ENCODE assay signal across 8 cellular contexts in the genomic region with DNA sequence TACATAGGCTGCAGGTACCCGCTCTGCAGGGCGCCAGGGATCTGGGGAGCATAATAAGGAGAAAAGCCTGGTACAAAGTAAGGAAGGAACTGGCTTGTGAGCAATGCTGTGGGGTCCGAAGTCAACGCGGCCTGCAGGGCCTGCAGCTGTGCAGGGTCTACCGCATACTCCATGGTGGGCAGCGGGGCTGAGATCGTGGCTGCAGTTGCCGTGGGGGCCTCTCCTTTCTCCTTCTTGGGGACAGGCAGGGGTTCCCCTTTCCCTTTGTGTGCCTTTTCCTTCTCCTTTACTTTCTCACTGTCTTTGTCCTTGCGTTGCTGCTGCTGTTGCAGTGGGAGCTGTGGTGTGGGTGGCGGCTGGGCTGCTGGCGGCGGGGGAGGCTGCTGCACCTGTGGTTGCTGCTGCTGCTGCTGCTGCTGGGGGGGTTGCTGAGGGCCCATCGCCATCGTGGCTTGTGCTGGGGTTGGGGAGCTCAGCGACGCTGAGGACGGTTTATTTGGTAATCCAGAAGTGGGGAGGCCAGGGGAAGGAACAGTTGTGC.
A peak's percentile ranks its signal among the peaks of the same experiment; 100 is the strongest.
DNase-seq lines count a peak whose midpoint lies in the region; ATAC-seq and TF ChIP-seq lines count a peak whose summit lies in the region.

No MANE protein-coding gene starts in this region.

- H3K27ac ChIP-seq in A673 (ENCODE audit: low read depth, low read length, poor library complexity, severe bottlenecking) (no peak overlapping the region), brain microvascular endothelial cell (peak overlapping the region; percentile 87)

- H3K4me1 Mint-ChIP-seq in nephron = peaks cover 41% of the 10 kb centered on the region

- ATAC-seq in HG02610 (IDR thresholded peaks at IDR 0.05; ENCODE audit: unreplicated experiment) (no peak), GM21381 (IDR thresholded peaks at IDR 0.05; ENCODE audit: unreplicated experiment) (no peak)

- peak overlapping the region; percentile 80 to 87 (median 80) for H3K4me3 Mint-ChIP-seq in nephron

- no peak for DNase-seq in A673 (ENCODE audit: low spot score)
- DNase-seq in HFF-Myc (ENCODE audit: extremely low read depth, low read depth) = no peak
- DNase-seq in brain microvascular endothelial cell = no peak
- no peak for DNase-seq in stimulated activated CD4-positive, alpha-beta T cell treated with anti-CD3 and anti-CD28 coated beads, Interleukin-2, amount 100 ng/mL, for 24 hours
- DNase-seq in NCI-H2081 treated with DMSO at 0.1 percent for 48 hours (lab: John Stamatoyannopoulos, UW) = no peak

- intact Hi-C loops in A673 (cut with micrococcal nuclease; ENCODE audit: unreplicated experiment) = no loop called here

- in situ Hi-C loops in brain microvascular endothelial cell (cut with HindIII; ENCODE audit: low pct_ligation_motif_present, low sequenced_read_pairs) = no loop called here

- peaks cover 48% of the 10 kb centered on the region for H3K36me3 Mint-ChIP-seq in nephron (ENCODE audit: low read depth)

- no peaks in the 10 kb centered on the region for H3K9me3 Mint-ChIP-seq in nephron

- CTCF ChIA-PET in A673 (lab: Charles Lee) = no interaction called here

- H3K27ac Mint-ChIP-seq in nephron = peak overlapping the region; percentile 75 to 85 (median 79)

- peaks cover 4% of the 10 kb centered on the region for H3K4me1 ChIP-seq in A673 (ENCODE audit: insufficient read depth, low read length, poor library complexity, severe bottlenecking)

- TF ChIP-seq CTCF in A673 (conservative IDR thresholded peaks at IDR 0.05; ENCODE audit: low read depth, low read length) (no peak), HFF-Myc (IDR thresholded peaks at IDR 0.05; ENCODE audit: low read depth, low read length, missing control alignments) (no peak), brain microvascular endothelial cell (IDR thresholded peaks at IDR 0.05; ENCODE audit: low read depth, low read length, missing control alignments) (no peak), nephron (IDR thresholded peaks at IDR 0.05; ENCODE audit: unreplicated experiment in 3 of 3) (no peak)

- POLR2A ChIA-PET in A673 (lab: Charles Lee; ENCODE audit: low non-redundant PET) = no interaction called here

- no peaks in the 10 kb centered on the region for H3K36me3 ChIP-seq in A673 (ENCODE audit: insufficient read depth, low read length, poor library complexity, severe bottlenecking)
- H3K36me3 ChIP-seq in brain microvascular endothelial cell (replicated peaks) = peaks cover 17% of the 10 kb centered on the region

- H3K27me3 ChIP-seq in A673 (replicated peaks; ENCODE audit: insufficient read depth, low read depth, low read length, poor library complexity) (no peaks in the 10 kb centered on the region), brain microvascular endothelial cell (replicated peaks) (no peaks in the 10 kb centered on the region)

- no TSS peak for BruUV-seq in A673 (replicated peaks; lab: Mats Ljungman, UMichigan)

- H3K4me3 ChIP-seq in A673 (ENCODE audit: low read depth, low read length, poor library complexity, severe bottlenecking) (peak overlapping the region; percentile 51), HFF-Myc (replicated peaks; ENCODE audit: low read depth, low read length) (peak overlapping the region; percentile 38; the same call in 1 of the 2 replicates), brain microvascular endothelial cell (ENCODE audit: low read depth, low read length) (peak overlapping the region; percentile 72)

- no peaks in the 10 kb centered on the region for H3K9me3 ChIP-seq in A673 (ENCODE audit: low read depth, low read length, poor library complexity, severe bottlenecking)

- H3K27me3 Mint-ChIP-seq in nephron (ENCODE audit: low read depth) = peaks cover 4% of the 10 kb centered on the region
